Comparison of ENCODE assay signal across 2 cellular contexts in the genomic region with DNA sequence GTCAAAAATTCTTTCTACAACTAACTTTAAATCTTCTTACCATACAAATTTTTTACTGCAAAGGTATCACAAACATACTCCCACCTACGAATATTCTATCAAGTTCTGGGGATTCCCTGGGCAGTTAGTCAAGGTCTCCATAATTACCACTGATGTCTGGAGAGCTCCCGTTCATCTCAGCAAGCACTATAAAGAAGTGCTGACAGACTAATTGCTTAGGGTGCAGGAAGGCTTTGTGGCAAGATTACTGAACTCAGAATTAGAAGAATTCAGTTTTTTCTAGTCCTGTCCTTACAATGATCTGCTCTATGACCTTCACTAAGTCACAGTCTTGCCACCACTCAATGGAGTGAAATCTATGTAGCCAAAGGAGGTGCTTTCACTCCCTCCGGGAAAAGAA.
TF ChIP-seq lines count a peak whose summit lies in the region.

No MANE protein-coding gene starts in this region.

TF ChIP-seq in GM23338, 12 proteins besides CTCF, POLR2A, EP300 and RAD21 (continued from another document):
- TF ChIP-seq, protein P1, sequence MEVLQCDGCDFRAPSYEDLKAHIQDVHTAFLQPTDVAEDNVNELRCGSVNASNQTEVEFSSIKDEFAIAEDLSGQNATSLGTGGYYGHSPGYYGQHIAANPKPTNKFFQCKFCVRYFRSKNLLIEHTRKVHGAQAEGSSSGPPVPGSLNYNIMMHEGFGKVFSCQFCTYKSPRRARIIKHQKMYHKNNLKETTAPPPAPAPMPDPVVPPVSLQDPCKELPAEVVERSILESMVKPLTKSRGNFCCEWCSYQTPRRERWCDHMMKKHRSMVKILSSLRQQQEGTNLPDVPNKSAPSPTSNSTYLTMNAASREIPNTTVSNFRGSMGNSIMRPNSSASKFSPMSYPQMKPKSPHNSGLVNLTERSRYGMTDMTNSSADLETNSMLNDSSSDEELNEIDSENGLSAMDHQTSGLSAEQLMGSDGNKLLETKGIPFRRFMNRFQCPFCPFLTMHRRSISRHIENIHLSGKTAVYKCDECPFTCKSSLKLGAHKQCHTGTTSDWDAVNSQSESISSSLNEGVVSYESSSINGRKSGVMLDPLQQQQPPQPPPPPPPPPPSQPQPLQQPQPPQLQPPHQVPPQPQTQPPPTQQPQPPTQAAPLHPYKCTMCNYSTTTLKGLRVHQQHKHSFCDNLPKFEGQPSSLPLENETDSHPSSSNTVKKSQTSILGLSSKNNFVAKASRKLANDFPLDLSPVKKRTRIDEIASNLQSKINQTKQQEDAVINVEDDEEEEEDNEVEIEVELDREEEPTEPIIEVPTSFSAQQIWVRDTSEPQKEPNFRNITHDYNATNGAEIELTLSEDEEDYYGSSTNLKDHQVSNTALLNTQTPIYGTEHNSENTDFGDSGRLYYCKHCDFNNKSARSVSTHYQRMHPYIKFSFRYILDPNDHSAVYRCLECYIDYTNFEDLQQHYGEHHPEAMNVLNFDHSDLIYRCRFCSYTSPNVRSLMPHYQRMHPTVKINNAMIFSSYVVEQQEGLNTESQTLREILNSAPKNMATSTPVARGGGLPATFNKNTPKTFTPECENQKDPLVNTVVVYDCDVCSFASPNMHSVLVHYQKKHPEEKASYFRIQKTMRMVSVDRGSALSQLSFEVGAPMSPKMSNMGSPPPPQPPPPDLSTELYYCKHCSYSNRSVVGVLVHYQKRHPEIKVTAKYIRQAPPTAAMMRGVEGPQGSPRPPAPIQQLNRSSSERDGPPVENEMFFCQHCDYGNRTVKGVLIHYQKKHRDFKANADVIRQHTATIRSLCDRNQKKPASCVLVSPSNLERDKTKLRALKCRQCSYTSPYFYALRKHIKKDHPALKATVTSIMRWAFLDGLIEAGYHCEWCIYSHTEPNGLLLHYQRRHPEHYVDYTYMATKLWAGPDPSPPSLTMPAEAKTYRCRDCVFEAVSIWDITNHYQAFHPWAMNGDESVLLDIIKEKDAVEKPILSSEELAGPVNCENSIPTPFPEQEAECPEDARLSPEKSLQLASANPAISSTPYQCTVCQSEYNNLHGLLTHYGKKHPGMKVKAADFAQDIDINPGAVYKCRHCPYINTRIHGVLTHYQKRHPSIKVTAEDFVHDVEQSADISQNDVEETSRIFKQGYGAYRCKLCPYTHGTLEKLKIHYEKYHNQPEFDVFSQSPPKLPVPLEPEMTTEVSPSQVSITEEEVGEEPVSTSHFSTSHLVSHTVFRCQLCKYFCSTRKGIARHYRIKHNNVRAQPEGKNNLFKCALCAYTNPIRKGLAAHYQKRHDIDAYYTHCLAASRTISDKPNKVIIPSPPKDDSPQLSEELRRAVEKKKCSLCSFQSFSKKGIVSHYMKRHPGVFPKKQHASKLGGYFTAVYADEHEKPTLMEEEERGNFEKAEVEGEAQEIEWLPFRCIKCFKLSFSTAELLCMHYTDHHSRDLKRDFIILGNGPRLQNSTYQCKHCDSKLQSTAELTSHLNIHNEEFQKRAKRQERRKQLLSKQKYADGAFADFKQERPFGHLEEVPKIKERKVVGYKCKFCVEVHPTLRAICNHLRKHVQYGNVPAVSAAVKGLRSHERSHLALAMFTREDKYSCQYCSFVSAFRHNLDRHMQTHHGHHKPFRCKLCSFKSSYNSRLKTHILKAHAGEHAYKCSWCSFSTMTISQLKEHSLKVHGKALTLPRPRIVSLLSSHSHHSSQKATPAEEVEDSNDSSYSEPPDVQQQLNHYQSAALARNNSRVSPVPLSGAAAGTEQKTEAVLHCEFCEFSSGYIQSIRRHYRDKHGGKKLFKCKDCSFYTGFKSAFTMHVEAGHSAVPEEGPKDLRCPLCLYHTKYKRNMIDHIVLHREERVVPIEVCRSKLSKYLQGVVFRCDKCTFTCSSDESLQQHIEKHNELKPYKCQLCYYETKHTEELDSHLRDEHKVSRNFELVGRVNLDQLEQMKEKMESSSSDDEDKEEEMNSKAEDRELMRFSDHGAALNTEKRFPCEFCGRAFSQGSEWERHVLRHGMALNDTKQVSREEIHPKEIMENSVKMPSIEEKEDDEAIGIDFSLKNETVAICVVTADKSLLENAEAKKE (CRISPR knock-in tag; IDR thresholded peaks at IDR 0.05) = no peak
- TF ChIP-seq ZNF331 (CRISPR knock-in tag; IDR thresholded peaks at IDR 0.05; ENCODE audit: low read depth) = no peak
- TF ChIP-seq, protein P2, sequence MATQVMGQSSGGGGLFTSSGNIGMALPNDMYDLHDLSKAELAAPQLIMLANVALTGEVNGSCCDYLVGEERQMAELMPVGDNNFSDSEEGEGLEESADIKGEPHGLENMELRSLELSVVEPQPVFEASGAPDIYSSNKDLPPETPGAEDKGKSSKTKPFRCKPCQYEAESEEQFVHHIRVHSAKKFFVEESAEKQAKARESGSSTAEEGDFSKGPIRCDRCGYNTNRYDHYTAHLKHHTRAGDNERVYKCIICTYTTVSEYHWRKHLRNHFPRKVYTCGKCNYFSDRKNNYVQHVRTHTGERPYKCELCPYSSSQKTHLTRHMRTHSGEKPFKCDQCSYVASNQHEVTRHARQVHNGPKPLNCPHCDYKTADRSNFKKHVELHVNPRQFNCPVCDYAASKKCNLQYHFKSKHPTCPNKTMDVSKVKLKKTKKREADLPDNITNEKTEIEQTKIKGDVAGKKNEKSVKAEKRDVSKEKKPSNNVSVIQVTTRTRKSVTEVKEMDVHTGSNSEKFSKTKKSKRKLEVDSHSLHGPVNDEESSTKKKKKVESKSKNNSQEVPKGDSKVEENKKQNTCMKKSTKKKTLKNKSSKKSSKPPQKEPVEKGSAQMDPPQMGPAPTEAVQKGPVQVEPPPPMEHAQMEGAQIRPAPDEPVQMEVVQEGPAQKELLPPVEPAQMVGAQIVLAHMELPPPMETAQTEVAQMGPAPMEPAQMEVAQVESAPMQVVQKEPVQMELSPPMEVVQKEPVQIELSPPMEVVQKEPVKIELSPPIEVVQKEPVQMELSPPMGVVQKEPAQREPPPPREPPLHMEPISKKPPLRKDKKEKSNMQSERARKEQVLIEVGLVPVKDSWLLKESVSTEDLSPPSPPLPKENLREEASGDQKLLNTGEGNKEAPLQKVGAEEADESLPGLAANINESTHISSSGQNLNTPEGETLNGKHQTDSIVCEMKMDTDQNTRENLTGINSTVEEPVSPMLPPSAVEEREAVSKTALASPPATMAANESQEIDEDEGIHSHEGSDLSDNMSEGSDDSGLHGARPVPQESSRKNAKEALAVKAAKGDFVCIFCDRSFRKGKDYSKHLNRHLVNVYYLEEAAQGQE (IDR thresholded peaks at IDR 0.05; ENCODE audit: unreplicated experiment) = no peak
- TF ChIP-seq, protein P3, sequence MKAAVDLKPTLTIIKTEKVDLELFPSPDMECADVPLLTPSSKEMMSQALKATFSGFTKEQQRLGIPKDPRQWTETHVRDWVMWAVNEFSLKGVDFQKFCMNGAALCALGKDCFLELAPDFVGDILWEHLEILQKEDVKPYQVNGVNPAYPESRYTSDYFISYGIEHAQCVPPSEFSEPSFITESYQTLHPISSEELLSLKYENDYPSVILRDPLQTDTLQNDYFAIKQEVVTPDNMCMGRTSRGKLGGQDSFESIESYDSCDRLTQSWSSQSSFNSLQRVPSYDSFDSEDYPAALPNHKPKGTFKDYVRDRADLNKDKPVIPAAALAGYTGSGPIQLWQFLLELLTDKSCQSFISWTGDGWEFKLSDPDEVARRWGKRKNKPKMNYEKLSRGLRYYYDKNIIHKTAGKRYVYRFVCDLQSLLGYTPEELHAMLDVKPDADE (IDR thresholded peaks at IDR 0.05) = no peak

TF ChIP-seq in WTC11, 78 proteins besides CTCF, POLR2A, EP300 and RAD21 (continued from another document):
- TF ChIP-seq, protein P4, sequence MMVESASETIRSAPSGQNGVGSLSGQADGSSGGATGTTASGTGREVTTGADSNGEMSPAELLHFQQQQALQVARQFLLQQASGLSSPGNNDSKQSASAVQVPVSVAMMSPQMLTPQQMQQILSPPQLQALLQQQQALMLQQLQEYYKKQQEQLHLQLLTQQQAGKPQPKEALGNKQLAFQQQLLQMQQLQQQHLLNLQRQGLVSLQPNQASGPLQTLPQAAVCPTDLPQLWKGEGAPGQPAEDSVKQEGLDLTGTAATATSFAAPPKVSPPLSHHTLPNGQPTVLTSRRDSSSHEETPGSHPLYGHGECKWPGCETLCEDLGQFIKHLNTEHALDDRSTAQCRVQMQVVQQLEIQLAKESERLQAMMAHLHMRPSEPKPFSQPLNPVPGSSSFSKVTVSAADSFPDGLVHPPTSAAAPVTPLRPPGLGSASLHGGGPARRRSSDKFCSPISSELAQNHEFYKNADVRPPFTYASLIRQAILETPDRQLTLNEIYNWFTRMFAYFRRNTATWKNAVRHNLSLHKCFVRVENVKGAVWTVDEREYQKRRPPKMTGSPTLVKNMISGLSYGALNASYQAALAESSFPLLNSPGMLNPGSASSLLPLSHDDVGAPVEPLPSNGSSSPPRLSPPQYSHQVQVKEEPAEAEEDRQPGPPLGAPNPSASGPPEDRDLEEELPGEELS (CRISPR knock-in tag; IDR thresholded peaks at IDR 0.05) = no peak
- TF ChIP-seq NFATC4 (CRISPR knock-in tag; IDR thresholded peaks at IDR 0.05) (no peak), ZNF263 (CRISPR knock-in tag; IDR thresholded peaks at IDR 0.05; ENCODE audit: low read depth) (no peak), NR3C1 (CRISPR knock-in tag; conservative IDR thresholded peaks at IDR 0.05; ENCODE audit: low read depth) (no peak), JUN (CRISPR knock-in tag; IDR thresholded peaks at IDR 0.05) (no peak), MXD4 (CRISPR knock-in tag; IDR thresholded peaks at IDR 0.05; ENCODE audit: borderline replicate concordance) (no peak), ZNF416 (CRISPR knock-in tag; IDR thresholded peaks at IDR 0.05) (no peak), TCF7 (CRISPR knock-in tag; IDR thresholded peaks at IDR 0.05; ENCODE audit: low read depth) (no peak), SP1 (CRISPR knock-in tag; conservative IDR thresholded peaks at IDR 0.05) (no peak)
- TF ChIP-seq, protein P5, sequence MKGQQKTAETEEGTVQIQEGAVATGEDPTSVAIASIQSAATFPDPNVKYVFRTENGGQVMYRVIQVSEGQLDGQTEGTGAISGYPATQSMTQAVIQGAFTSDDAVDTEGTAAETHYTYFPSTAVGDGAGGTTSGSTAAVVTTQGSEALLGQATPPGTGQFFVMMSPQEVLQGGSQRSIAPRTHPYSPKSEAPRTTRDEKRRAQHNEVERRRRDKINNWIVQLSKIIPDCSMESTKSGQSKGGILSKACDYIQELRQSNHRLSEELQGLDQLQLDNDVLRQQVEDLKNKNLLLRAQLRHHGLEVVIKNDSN (CRISPR knock-in tag; IDR thresholded peaks at IDR 0.05) = no peak
- TF ChIP-seq, protein P6, sequence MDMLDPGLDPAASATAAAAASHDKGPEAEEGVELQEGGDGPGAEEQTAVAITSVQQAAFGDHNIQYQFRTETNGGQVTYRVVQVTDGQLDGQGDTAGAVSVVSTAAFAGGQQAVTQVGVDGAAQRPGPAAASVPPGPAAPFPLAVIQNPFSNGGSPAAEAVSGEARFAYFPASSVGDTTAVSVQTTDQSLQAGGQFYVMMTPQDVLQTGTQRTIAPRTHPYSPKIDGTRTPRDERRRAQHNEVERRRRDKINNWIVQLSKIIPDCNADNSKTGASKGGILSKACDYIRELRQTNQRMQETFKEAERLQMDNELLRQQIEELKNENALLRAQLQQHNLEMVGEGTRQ (CRISPR knock-in tag; IDR thresholded peaks at IDR 0.05) = no peak
- TF ChIP-seq, protein P7, sequence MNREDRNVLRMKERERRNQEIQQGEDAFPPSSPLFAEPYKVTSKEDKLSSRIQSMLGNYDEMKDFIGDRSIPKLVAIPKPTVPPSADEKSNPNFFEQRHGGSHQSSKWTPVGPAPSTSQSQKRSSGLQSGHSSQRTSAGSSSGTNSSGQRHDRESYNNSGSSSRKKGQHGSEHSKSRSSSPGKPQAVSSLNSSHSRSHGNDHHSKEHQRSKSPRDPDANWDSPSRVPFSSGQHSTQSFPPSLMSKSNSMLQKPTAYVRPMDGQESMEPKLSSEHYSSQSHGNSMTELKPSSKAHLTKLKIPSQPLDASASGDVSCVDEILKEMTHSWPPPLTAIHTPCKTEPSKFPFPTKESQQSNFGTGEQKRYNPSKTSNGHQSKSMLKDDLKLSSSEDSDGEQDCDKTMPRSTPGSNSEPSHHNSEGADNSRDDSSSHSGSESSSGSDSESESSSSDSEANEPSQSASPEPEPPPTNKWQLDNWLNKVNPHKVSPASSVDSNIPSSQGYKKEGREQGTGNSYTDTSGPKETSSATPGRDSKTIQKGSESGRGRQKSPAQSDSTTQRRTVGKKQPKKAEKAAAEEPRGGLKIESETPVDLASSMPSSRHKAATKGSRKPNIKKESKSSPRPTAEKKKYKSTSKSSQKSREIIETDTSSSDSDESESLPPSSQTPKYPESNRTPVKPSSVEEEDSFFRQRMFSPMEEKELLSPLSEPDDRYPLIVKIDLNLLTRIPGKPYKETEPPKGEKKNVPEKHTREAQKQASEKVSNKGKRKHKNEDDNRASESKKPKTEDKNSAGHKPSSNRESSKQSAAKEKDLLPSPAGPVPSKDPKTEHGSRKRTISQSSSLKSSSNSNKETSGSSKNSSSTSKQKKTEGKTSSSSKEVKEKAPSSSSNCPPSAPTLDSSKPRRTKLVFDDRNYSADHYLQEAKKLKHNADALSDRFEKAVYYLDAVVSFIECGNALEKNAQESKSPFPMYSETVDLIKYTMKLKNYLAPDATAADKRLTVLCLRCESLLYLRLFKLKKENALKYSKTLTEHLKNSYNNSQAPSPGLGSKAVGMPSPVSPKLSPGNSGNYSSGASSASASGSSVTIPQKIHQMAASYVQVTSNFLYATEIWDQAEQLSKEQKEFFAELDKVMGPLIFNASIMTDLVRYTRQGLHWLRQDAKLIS (CRISPR knock-in tag; IDR thresholded peaks at IDR 0.05; ENCODE audit: borderline replicate concordance) = no peak
TF ChIP-seq in WTC11: peak in this region for 0.
